In the genomic region with DNA sequence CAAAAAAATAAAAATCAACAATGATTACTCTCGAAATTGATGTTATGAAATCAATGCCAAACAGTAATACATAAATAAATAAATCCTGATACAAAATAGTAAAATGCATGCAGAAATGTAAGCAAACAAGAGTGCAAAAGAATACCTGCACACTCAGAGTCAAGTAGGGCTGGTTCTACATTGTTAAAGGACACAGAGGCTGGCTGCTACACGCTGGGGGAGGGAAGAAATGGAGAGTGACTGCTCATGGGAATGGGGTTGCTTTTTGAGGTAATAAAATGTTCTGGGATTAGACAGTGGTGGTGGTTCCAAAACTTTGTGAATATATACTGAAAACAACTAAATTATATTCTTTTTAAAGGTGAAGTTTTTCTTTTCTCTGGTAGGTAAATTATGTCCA, we compare ENCODE assay signal across 20 cellular contexts. TPM values are rescaled to one million over a fixed set of nuclear protein-coding genes. Genes with fewer than 3 reads are reported as not detected.
DNase-seq lines count a peak whose midpoint lies in the region; ATAC-seq and TF ChIP-seq lines count a peak whose summit lies in the region.
"Had no signal": no experiment of that assay in that cellular context is flagged by ENCODE, and none has a peak within 500 bp of the region (broad histone marks: within the 10 kb centered on the region; RNA-seq: fewer than 3 reads in every experiment).

No MANE protein-coding gene starts in this region.

- DNase-seq in Caco-2 (no peak), T-cell (no peak), memory B cell (ENCODE audit: low spot score in 2 of 2) (no peak), SW 1271 (lab: John Stamatoyannopoulos, UW) (no peak), NCI-H187 treated with DMSO at 0.1 percent for 48 hours (lab: John Stamatoyannopoulos, UW) (no peak), dorsolateral prefrontal cortex (no peak)
- DNase-seq in stimulated activated effector memory CD8-positive, alpha-beta T cell treated with anti-CD3 and anti-CD28 coated beads, Interleukin-12 subunit alpha, Interleukin-12 subunit beta, amount 100 ng/mL, for 72 hours (ENCODE audit: low spot score in 2 of 2), result no peak
- DNase-seq: activated CD4-positive, alpha-beta T cell treated with anti-CD3 and anti-CD28 coated beads for 4 hours; activated naive CD4-positive, alpha-beta T cell treated with anti-CD3 and anti-CD28 coated beads, Interleukin-2, amount 50 U/mL, for 16 hours; colonic mucosa; hypothalamus; kidney glomerular epithelial cell; NCI-H1417 treated with DMSO at 0.1 percent for 48 hours; NCI-H82; ovary; stimulated activated CD4-positive, alpha-beta T cell treated with anti-CD3 and anti-CD28 coated beads, Interleukin-2, amount 100 ng/mL, for 24 hours had no signal

- H3K27me3 ChIP-seq in Caco-2 (replicated peaks; ENCODE audit: control insufficient read depth, insufficient read depth, low read length), result no peaks in the 10 kb centered on the region
- H3K27me3 ChIP-seq in dorsolateral prefrontal cortex, result no peaks in the 10 kb centered on the region
- H3K27me3 ChIP-seq: colonic mucosa, ovary, Peyer's patch had no signal

- H3K27ac ChIP-seq in dorsolateral prefrontal cortex, result peak overlapping the region in 7 of 59 donors; percentile 0 to 38 (median 11)
- H3K27ac ChIP-seq: colonic mucosa, ovary, SK-N-MC had no signal

- H3K27me3 Mint-ChIP-seq in Caco-2 (ENCODE audit: insufficient read depth, unreplicated experiment) (no peaks in the 10 kb centered on the region), T-cell (no peaks in the 10 kb centered on the region), memory B cell (no peaks in the 10 kb centered on the region)

- TF ChIP-seq CTCF in Caco-2 (IDR thresholded peaks at IDR 0.05; ENCODE audit: insufficient read depth in 1 of 2, low read depth in 1 of 2, low read length in 1 of 2, severe bottlenecking in 1 of 2, unreplicated experiment in 1 of 2) (no peak), dorsolateral prefrontal cortex (IDR thresholded peaks at IDR 0.05 in 54 of 56, conservative IDR thresholded peaks at IDR 0.05 in 2 of 56; ENCODE audit: low read depth in 1 of 56, partially characterized antibody in 56 of 56) (no peak)

- CTCF ChIA-PET in Caco-2 (lab: Charles Lee), result interaction anchor here (0.7 kb wide), 1 partner anchor 125 kb away, joined by 4 read pairs; no protein-coding TSS in a partner anchor
- CTCF ChIA-PET in T-cell (lab: Charles Lee), result interaction anchor here in 1 of 2 donors (0.6 kb wide), 2 partner anchors 106 to 669 kb away, joined by 4 to 6 read pairs; no protein-coding TSS in a partner anchor

- H3K27ac Mint-ChIP-seq in Caco-2 (ENCODE audit: unreplicated experiment), result peak overlapping the region; percentile 48
- H3K27ac Mint-ChIP-seq in T-cell, result peak overlapping the region; percentile 37 to 44
- peak overlapping the region; percentile 94 for H3K27ac Mint-ChIP-seq in memory B cell
- peak overlapping the region; percentile 78 for H3K27ac Mint-ChIP-seq in stimulated activated effector memory CD8-positive, alpha-beta T cell treated with anti-CD3 and anti-CD28 coated beads, Interleukin-12 subunit alpha, Interleukin-12 subunit beta, amount 100 ng/mL, for 72 hours

- H3K4me1 Mint-ChIP-seq in Caco-2 (ENCODE audit: low read depth, unreplicated experiment) (peaks cover 31% of the 10 kb centered on the region), T-cell (peaks cover 76 to 78% (median 76%) of the 10 kb centered on the region in 3 donors), memory B cell (peaks cover 54% of the 10 kb centered on the region)
- H3K4me1 Mint-ChIP-seq in stimulated activated effector memory CD8-positive, alpha-beta T cell treated with anti-CD3 and anti-CD28 coated beads, Interleukin-12 subunit alpha, Interleukin-12 subunit beta, amount 100 ng/mL, for 72 hours, result peaks cover 76% of the 10 kb centered on the region

- H3K4me1 ChIP-seq in Caco-2, result peaks cover 19% of the 10 kb centered on the region
- H3K4me1 ChIP-seq: colonic mucosa had no signal

- ATAC-seq in T-cell (replicated peaks in 1 of 4) (no peak), memory B cell (ENCODE audit: low read depth) (no peak), HG02798 (IDR thresholded peaks at IDR 0.05; ENCODE audit: poor library complexity, unreplicated experiment) (no peak)
- ATAC-seq in stimulated activated effector memory CD8-positive, alpha-beta T cell treated with anti-CD3 and anti-CD28 coated beads, Interleukin-12 subunit alpha, Interleukin-12 subunit beta, amount 100 ng/mL, for 72 hours, result no peak
- ATAC-seq: sciatic nerve had no signal

- no peaks in the 10 kb centered on the region for H3K9me3 Mint-ChIP-seq in Caco-2 (ENCODE audit: unreplicated experiment)
- H3K9me3 Mint-ChIP-seq in T-cell, result no peaks in the 10 kb centered on the region
- peaks cover 2% of the 10 kb centered on the region for H3K9me3 Mint-ChIP-seq in memory B cell
- no peaks in the 10 kb centered on the region for H3K9me3 Mint-ChIP-seq in stimulated activated effector memory CD8-positive, alpha-beta T cell treated with anti-CD3 and anti-CD28 coated beads, Interleukin-12 subunit alpha, Interleukin-12 subunit beta, amount 100 ng/mL, for 72 hours

- H3K36me3 Mint-ChIP-seq in Caco-2 (ENCODE audit: insufficient read depth, unreplicated experiment), result no peaks in the 10 kb centered on the region
- peaks cover 3% of the 10 kb centered on the region for H3K36me3 Mint-ChIP-seq in T-cell
- H3K36me3 Mint-ChIP-seq in memory B cell, result peaks cover 9% of the 10 kb centered on the region
- H3K36me3 Mint-ChIP-seq in stimulated activated effector memory CD8-positive, alpha-beta T cell treated with anti-CD3 and anti-CD28 coated beads, Interleukin-12 subunit alpha, Interleukin-12 subunit beta, amount 100 ng/mL, for 72 hours, result peaks cover 10% of the 10 kb centered on the region

- H3K4me3 ChIP-seq in Caco-2 (ENCODE audit: low read depth, low read length), result no peak overlapping the region
- H3K4me3 ChIP-seq in dorsolateral prefrontal cortex, result no peak overlapping the region
- H3K4me3 ChIP-seq: colonic mucosa, ovary, Peyer's patch, SK-N-MC had no signal

- POLR2A ChIA-PET in Caco-2 (lab: Charles Lee), result no interaction called here
- POLR2A ChIA-PET in T-cell (lab: Charles Lee), result no interaction called here

- BruUV-seq in Caco-2 (replicated peaks; lab: Mats Ljungman, UMichigan), result TSS peak; percentile 19

- 0 out of 2 replicates have a peak, but pooled peaks cover 1% of the 10 kb centered on the region for H3K36me3 ChIP-seq in Caco-2 (ENCODE audit: control insufficient read depth, insufficient read depth, low read length)
- H3K36me3 ChIP-seq: colonic mucosa, ovary, Peyer's patch had no signal

- H3K4me3 Mint-ChIP-seq in Caco-2 (ENCODE audit: unreplicated experiment), result no peak overlapping the region
- no peak overlapping the region for H3K4me3 Mint-ChIP-seq in T-cell
- peak overlapping the region; percentile 62 for H3K4me3 Mint-ChIP-seq in memory B cell
- no peak overlapping the region for H3K4me3 Mint-ChIP-seq in stimulated activated effector memory CD8-positive, alpha-beta T cell treated with anti-CD3 and anti-CD28 coated beads, Interleukin-12 subunit alpha, Interleukin-12 subunit beta, amount 100 ng/mL, for 72 hours

- no peaks in the 10 kb centered on the region for H3K9me3 ChIP-seq in Caco-2
- H3K9me3 ChIP-seq: colonic mucosa, ovary, Peyer's patch had no signal

- intact Hi-C loops in Caco-2 (cut with micrococcal nuclease; ENCODE audit: unreplicated experiment), result no loop called here
- intact Hi-C loops in dorsolateral prefrontal cortex (cut with DNase I), result no loop called here

RNA-seq across cellular contexts. Expression of gene MAPK1, which starts 32.1 kb away (rescaled TPM):
- total RNA-seq in Caco-2 (2022) (135 and 136 TPM in 2 replicates), T-cell (100 to 1,000 TPM in 4 of 5 donors, 10 to 100 TPM in 1; 85.0 to 114 (median 110) TPM), dorsolateral prefrontal cortex (100 to 1,000 TPM; 207 to 492 (median 330) TPM)

Comparison
In these comparisons a context has a peak if more than half of its experiments do, and no peak if none do; other contexts are left out.
1. H3K27ac Mint-ChIP-seq: peak in every context shown above with its lines; median percentile 94 in memory B cell; 78 in stimulated activated effector memory CD8-positive, alpha-beta T cell treated with anti-CD3 and anti-CD28 coated beads, Interleukin-12 subunit alpha, Interleukin-12 subunit beta, amount 100 ng/mL, for 72 hours; 48 in Caco-2; 40 in T-cell.